14 cellular contexts compared by ENCODE assay signal in the genomic region with DNA sequence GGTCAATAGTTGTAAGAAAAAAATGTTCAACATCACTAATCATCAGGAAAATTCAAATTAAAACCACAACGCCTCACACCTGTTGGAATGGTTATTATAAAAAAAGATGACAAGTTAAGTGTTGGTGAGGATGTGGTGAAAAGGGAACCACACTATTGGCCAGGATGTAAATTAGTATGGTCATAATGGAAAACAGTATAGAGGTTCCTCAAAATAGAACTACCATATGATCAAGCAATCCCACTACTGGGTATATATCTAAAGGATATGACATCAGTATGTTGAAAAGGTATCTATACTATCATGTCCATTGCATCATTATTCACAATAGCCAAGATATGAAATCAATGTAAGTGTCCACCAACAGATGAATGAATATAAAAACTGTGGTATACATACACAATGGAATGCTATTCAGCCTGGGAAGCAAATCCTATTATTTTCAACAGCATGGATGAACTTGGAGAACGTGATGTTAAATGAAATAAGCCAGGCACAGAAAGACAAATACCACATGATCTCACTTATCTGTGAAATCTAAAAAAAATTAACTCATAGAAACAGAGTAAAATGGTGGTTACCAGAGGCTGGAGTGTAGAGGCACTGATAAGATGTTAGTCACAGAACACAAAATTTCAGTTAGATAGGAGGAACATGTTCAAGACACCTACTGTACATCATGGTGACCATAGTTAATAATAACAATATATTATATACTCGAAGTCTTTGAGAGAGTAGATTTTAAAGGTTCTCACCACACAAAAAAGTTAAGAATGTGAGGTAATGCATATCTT. TPM values are rescaled to one million over a fixed set of nuclear protein-coding genes. Genes with fewer than 3 reads are reported as not detected.
A peak's percentile ranks its signal among the peaks of the same experiment; 100 is the strongest.
DNase-seq lines count a peak whose midpoint lies in the region; ATAC-seq, FAIRE-seq and TF ChIP-seq lines count a peak whose summit lies in the region.
"Had no signal": no experiment of that assay in that cellular context is flagged by ENCODE, and none has a peak within 500 bp of the region (broad histone marks: within the 10 kb centered on the region; RNA-seq: fewer than 3 reads in every experiment).

No MANE protein-coding gene starts in this region.

- no peaks in the 10 kb centered on the region for H3K9me3 ChIP-seq in astrocyte (ENCODE audit: insufficient read depth, low read depth, low read length)
- H3K9me3 ChIP-seq: heart left ventricle had no signal

- no peak overlapping the region for H3K4me3 ChIP-seq in astrocyte (ENCODE audit: insufficient read depth, low read depth, low read length)
- H3K4me3 ChIP-seq: heart left ventricle had no signal

- ATAC-seq in GM18868 (IDR thresholded peaks at IDR 0.05; ENCODE audit: unreplicated experiment) (peak; percentile 67), GM21717 (IDR thresholded peaks at IDR 0.05; ENCODE audit: unreplicated experiment) (peak; percentile 90), HG03280 (IDR thresholded peaks at IDR 0.05; ENCODE audit: unreplicated experiment) (peak; percentile 61)
- ATAC-seq in stimulated activated memory B cell treated with anti-CD40 and anti-IgM and Interleukin-4, amounts not matched to agents 10 μg/mL and 1 μg/mL and 100 μg/mL, for 72 hours, result no peak
- ATAC-seq: heart left ventricle had no signal

- H3K4me1 Mint-ChIP-seq in astrocyte (ENCODE audit: low read depth, unreplicated experiment), result no peaks in the 10 kb centered on the region
- H3K4me1 Mint-ChIP-seq in stimulated activated memory B cell treated with anti-CD40 and anti-IgM and Interleukin-4, amounts not matched to agents 10 μg/mL and 1 μg/mL and 100 μg/mL, for 72 hours, result peaks cover 9% of the 10 kb centered on the region

- no peak overlapping the region for H3K27ac ChIP-seq in astrocyte (ENCODE audit: low read depth, low read length)
- H3K27ac ChIP-seq: heart left ventricle had no signal

- H3K27ac Mint-ChIP-seq in astrocyte (ENCODE audit: unreplicated experiment), result no peak overlapping the region
- no peak overlapping the region for H3K27ac Mint-ChIP-seq in stimulated activated memory B cell treated with anti-CD40 and anti-IgM and Interleukin-4, amounts not matched to agents 10 μg/mL and 1 μg/mL and 100 μg/mL, for 72 hours
- H3K27ac Mint-ChIP-seq: activated naive CD8-positive, alpha-beta T cell; CD4-positive, alpha-beta T cell; mesothelial cell of epicardium had no signal

- H4K20me1 ChIP-seq in astrocyte (ENCODE audit: insufficient read depth, low read length), result peaks cover 2% of the 10 kb centered on the region

- H2AFZ ChIP-seq in astrocyte (ENCODE audit: low read depth, low read length), result no peak overlapping the region

- H3K36me3 ChIP-seq in astrocyte (ENCODE audit: insufficient read depth, low read length), result no peaks in the 10 kb centered on the region
- H3K36me3 ChIP-seq: heart left ventricle had no signal

- no peaks in the 10 kb centered on the region for H3K36me3 Mint-ChIP-seq in astrocyte (ENCODE audit: low read depth, unreplicated experiment)
- no peaks in the 10 kb centered on the region for H3K36me3 Mint-ChIP-seq in stimulated activated memory B cell treated with anti-CD40 and anti-IgM and Interleukin-4, amounts not matched to agents 10 μg/mL and 1 μg/mL and 100 μg/mL, for 72 hours
- H3K36me3 Mint-ChIP-seq: activated naive CD8-positive, alpha-beta T cell had no signal

- peaks cover 12% of the 10 kb centered on the region for H3K79me2 ChIP-seq in astrocyte (ENCODE audit: insufficient read depth, low read length)

- no peaks in the 10 kb centered on the region for H3K4me1 ChIP-seq in astrocyte (ENCODE audit: insufficient read depth, low read length)

- peak; percentile 78 for FAIRE-seq in astrocyte (lab: Jason Lieb, UNC)

- H3K27me3 ChIP-seq in astrocyte (ENCODE audit: insufficient read depth, low read length), result no peaks in the 10 kb centered on the region
- H3K27me3 ChIP-seq: heart left ventricle had no signal

- no peak overlapping the region for H3K4me2 ChIP-seq in astrocyte (ENCODE audit: low read length)

- no peak for TF ChIP-seq CTCF in astrocyte (IDR thresholded peaks at IDR 0.05; ENCODE audit: insufficient read depth, low read depth, low read length)

- no peak overlapping the region for H3K9ac ChIP-seq in astrocyte (ENCODE audit: low read length)

- DNase-seq in astrocyte (ENCODE audit: low read depth) (no peak), NCI-H1417 (lab: John Stamatoyannopoulos, UW) (no peak), NCI-H2029 (lab: John Stamatoyannopoulos, UW) (no peak), COR-L47 (lab: John Stamatoyannopoulos, UW) (no peak)
- DNase-seq: activated CD4-positive, alpha-beta T cell treated with anti-CD3 and anti-CD28 coated beads for 48 hours; CD4-positive, alpha-beta T cell; heart left ventricle; SHP77 had no signal

- no peaks in the 10 kb centered on the region for H3K9me3 Mint-ChIP-seq in astrocyte (ENCODE audit: unreplicated experiment)
- no peaks in the 10 kb centered on the region for H3K9me3 Mint-ChIP-seq in stimulated activated memory B cell treated with anti-CD40 and anti-IgM and Interleukin-4, amounts not matched to agents 10 μg/mL and 1 μg/mL and 100 μg/mL, for 72 hours
- H3K9me3 Mint-ChIP-seq: CD4-positive, alpha-beta T cell had no signal

- no peak overlapping the region for H3K4me3 Mint-ChIP-seq in astrocyte (ENCODE audit: unreplicated experiment)
- no peak overlapping the region for H3K4me3 Mint-ChIP-seq in stimulated activated memory B cell treated with anti-CD40 and anti-IgM and Interleukin-4, amounts not matched to agents 10 μg/mL and 1 μg/mL and 100 μg/mL, for 72 hours
- H3K4me3 Mint-ChIP-seq: activated naive CD8-positive, alpha-beta T cell; CD4-positive, alpha-beta T cell; mesothelial cell of epicardium had no signal

- H3K27me3 Mint-ChIP-seq in astrocyte (ENCODE audit: low read depth, unreplicated experiment), result no peaks in the 10 kb centered on the region
- peaks cover 39% of the 10 kb centered on the region for H3K27me3 Mint-ChIP-seq in stimulated activated memory B cell treated with anti-CD40 and anti-IgM and Interleukin-4, amounts not matched to agents 10 μg/mL and 1 μg/mL and 100 μg/mL, for 72 hours

RNA-seq across cellular contexts. Expression of a gene that starts 56.6 kb away (rescaled TPM):
- total RNA-seq in astrocyte, result 24.0 and 25.6 TPM in 2 replicates
